Comparison of ENCODE assay signal across 8 cellular contexts in genomic region chr7:107995184-107996071, GRCh38. TPM values are rescaled to one million over a fixed set of nuclear protein-coding genes. Genes with fewer than 3 reads are reported as not detected.
A peak's percentile ranks its signal among the peaks of the same experiment; 100 is the strongest.
DNase-seq lines count a peak whose midpoint lies in the region; TF ChIP-seq lines count a peak whose summit lies in the region.

No MANE protein-coding gene starts in this region.

- peak overlapping the region; percentile 81 for H3K27ac Mint-ChIP-seq in mesothelial cell of epicardium

- H3K9me3 ChIP-seq in ectodermal cell (ENCODE audit: control insufficient read depth, low read length) = no peaks in the 10 kb centered on the region

- 47% methylated on average over 4 to 5 of the region's 6 CpGs for WGBS in ectodermal cell, 2 experiments

- H3K4me3 ChIP-seq in AG10803 (ENCODE audit: low read length) (no peak overlapping the region), ectodermal cell (ENCODE audit: insufficient read depth, low read depth, low read length) (no peak overlapping the region)

- H3K36me3 Mint-ChIP-seq in mesothelial cell of epicardium = peaks cover 35% of the 10 kb centered on the region

- H3K27me3 ChIP-seq in ectodermal cell (ENCODE audit: control insufficient read depth, insufficient read depth, low read length, poor library complexity, severe bottlenecking) = no peaks in the 10 kb centered on the region

- H3K4me1 ChIP-seq in ectodermal cell (ENCODE audit: control insufficient read depth, insufficient read depth, low read length) = peaks cover 35% of the 10 kb centered on the region

- H3K9me3 Mint-ChIP-seq in mesothelial cell of epicardium = no peaks in the 10 kb centered on the region

- H3K36me3 ChIP-seq in ectodermal cell (ENCODE audit: control insufficient read depth, insufficient read depth, low read length) = peaks cover 13% of the 10 kb centered on the region

- DNase-seq in AG10803 (ENCODE audit: low read depth) = peak; percentile 72
- DNase-seq in NCI-H226 = peak; percentile 72
- no peak for DNase-seq in mesothelial cell of epicardium (ENCODE audit: low spot score in 2 of 2, unreplicated experiment in 2 of 2)
- DNase-seq in GM19240 (ENCODE audit: insufficient read length, low spot score) = no peak
- no peak for DNase-seq in activated CD4-positive, alpha-beta T cell treated with anti-CD3 and anti-CD28 coated beads for 48 hours
- DNase-seq in DMS53 (lab: John Stamatoyannopoulos, UW) = no peak
- no peak for DNase-seq in NCI-H187 treated with DMSO at 0.1 percent for 48 hours (lab: John Stamatoyannopoulos, UW)

- no peaks in the 10 kb centered on the region for H3K27me3 Mint-ChIP-seq in mesothelial cell of epicardium (ENCODE audit: low read depth)

- no peak for TF ChIP-seq CTCF in AG10803 (conservative IDR thresholded peaks at IDR 0.05; ENCODE audit: low read length)
- no peak for TF ChIP-seq CTCF in mesothelial cell of epicardium (IDR thresholded peaks at IDR 0.05; ENCODE audit: unreplicated experiment)

- H3K27ac ChIP-seq in ectodermal cell (ENCODE audit: insufficient read depth, low read depth, low read length, poor library complexity, severe bottlenecking) = peak overlapping the region; percentile 84

- peaks cover 62% of the 10 kb centered on the region for H3K4me1 Mint-ChIP-seq in mesothelial cell of epicardium

- H3K4me3 Mint-ChIP-seq in mesothelial cell of epicardium = peak overlapping the region; percentile 14

RNA-seq across cellular contexts. Expression of gene LAMB1, which starts 7.5 kb away (rescaled TPM):
- polyA plus RNA-seq in ectodermal cell (2013, experiment 1 of 4) = 107 TPM
- 105 TPM for polyA plus RNA-seq in ectodermal cell (2013, experiment 2 of 4)
- polyA plus RNA-seq in ectodermal cell (2013, experiment 3 of 4) = 85.6 TPM
- polyA plus RNA-seq in ectodermal cell (2013, experiment 4 of 4) = 100 TPM
- total RNA-seq in mesothelial cell of epicardium = 556 to 593 TPM (median 584 TPM) in 3 replicates

Comparison
In these comparisons a context has a peak if more than half of its experiments do, and no peak if none do; other contexts are left out.
1. DNase-seq: peak in AG10803 (single experiment) and NCI-H226 (single experiment); none in mesothelial cell of epicardium (0 of 2), GM19240 (single experiment), activated CD4-positive, alpha-beta T cell treated with anti-CD3 and anti-CD28 coated beads for 48 hours (single experiment), DMS53 (single experiment) and NCI-H187 treated with DMSO at 0.1 percent for 48 hours (single experiment).